ENCODE assay signal across 9 cellular contexts in genomic region chr16:88773812-88774291, GRCh38. TPM values are rescaled to one million over a fixed set of nuclear protein-coding genes. Genes with fewer than 3 reads are reported as not detected.
DNase-seq lines count a peak whose midpoint lies in the region; ATAC-seq and TF ChIP-seq lines count a peak whose summit lies in the region.
"Had no signal": no experiment of that assay in that cellular context is flagged by ENCODE, and none has a peak within 500 bp of the region (broad histone marks: within the 10 kb centered on the region; RNA-seq: fewer than 3 reads in every experiment).

No MANE protein-coding gene starts in this region.

- no peaks in the 10 kb centered on the region for H3K9me3 ChIP-seq in hepatocyte (ENCODE audit: low read depth)
- no peaks in the 10 kb centered on the region for H3K9me3 ChIP-seq in upper lobe of left lung

- H3K27me3 ChIP-seq in hepatocyte: no peaks in the 10 kb centered on the region
- H3K27me3 ChIP-seq in upper lobe of left lung: no peaks in the 10 kb centered on the region

- no peak overlapping the region for H3K4me3 Mint-ChIP-seq in activated CD4-positive, alpha-beta memory T cell treated with anti-CD3 and anti-CD28 coated beads for 36 hours

- ATAC-seq in upper lobe of left lung (ENCODE audit: low FRiP score in 2 of 2): peak; percentile 15 to 59
- ATAC-seq in HG03280 (IDR thresholded peaks at IDR 0.05; ENCODE audit: unreplicated experiment): no peak
- no peak for ATAC-seq in GM21576 (IDR thresholded peaks at IDR 0.05; ENCODE audit: unreplicated experiment)

- no peak overlapping the region for H3K27ac Mint-ChIP-seq in activated CD4-positive, alpha-beta memory T cell treated with anti-CD3 and anti-CD28 coated beads for 36 hours

- H3K4me2 ChIP-seq in hepatocyte: peak overlapping the region; percentile 65

- H3K9me3 Mint-ChIP-seq in activated CD4-positive, alpha-beta memory T cell treated with anti-CD3 and anti-CD28 coated beads for 36 hours: no peaks in the 10 kb centered on the region

- WGBS in hepatocyte (ENCODE audit: low lambda C conversion rate, missing lambda C conversion rate): 56% methylated on average over 12 of the region's 12 CpGs
- 38 to 50% methylated on average over 5 to 12 of the region's 12 CpGs for WGBS in upper lobe of left lung, 2 donors

- no peak overlapping the region for H2AFZ ChIP-seq in hepatocyte

- H4K20me1 ChIP-seq in hepatocyte (ENCODE audit: insufficient read depth, poor library complexity, severe bottlenecking): no peaks in the 10 kb centered on the region

- H3K4me1 ChIP-seq in hepatocyte (ENCODE audit: insufficient read depth) (peaks cover 51% of the 10 kb centered on the region), upper lobe of left lung (peaks cover 62 to 89% (median 74%) of the 10 kb centered on the region in 4 donors)

- H3K36me3 ChIP-seq in hepatocyte (replicated peaks; ENCODE audit: insufficient read depth, low read depth) (no peaks in the 10 kb centered on the region), upper lobe of left lung (peaks cover 0 to 3% (median 0%) of the 10 kb centered on the region in 4 donors)

- intact Hi-C loops in activated CD4-positive, alpha-beta memory T cell treated with anti-CD3 and anti-CD28 coated beads for 36 hours (cut with micrococcal nuclease): no loop called here

- peaks cover 38% of the 10 kb centered on the region for H3K4me1 Mint-ChIP-seq in activated CD4-positive, alpha-beta memory T cell treated with anti-CD3 and anti-CD28 coated beads for 36 hours (ENCODE audit: low read depth)

- POLR2A ChIA-PET in activated CD4-positive, alpha-beta memory T cell treated with anti-CD3 and anti-CD28 coated beads for 36 hours (lab: Charles Lee): interaction anchor here (1.4 kb wide), 1 partner anchor 10 kb away, joined by 3 read pairs; no protein-coding TSS in a partner anchor

- H3K9me2 ChIP-seq in hepatocyte (replicated peaks; ENCODE audit: insufficient read depth): no peaks in the 10 kb centered on the region

- H3K36me3 Mint-ChIP-seq in activated CD4-positive, alpha-beta memory T cell treated with anti-CD3 and anti-CD28 coated beads for 36 hours: no peaks in the 10 kb centered on the region

- H3K4me3 ChIP-seq in hepatocyte (no peak overlapping the region), upper lobe of left lung (peak overlapping the region in 1 of 4 donors; percentile 20)

- H3K27ac ChIP-seq in hepatocyte (peak overlapping the region; percentile 87), upper lobe of left lung (peak overlapping the region; percentile 67 to 79 (median 72))
- H3K27ac ChIP-seq: 22Rv1 had no signal

- no peaks in the 10 kb centered on the region for H3K27me3 Mint-ChIP-seq in activated CD4-positive, alpha-beta memory T cell treated with anti-CD3 and anti-CD28 coated beads for 36 hours

- CTCF ChIA-PET in activated CD4-positive, alpha-beta memory T cell treated with anti-CD3 and anti-CD28 coated beads for 36 hours (lab: Charles Lee): interaction anchor here (1.0 to 1.7 kb wide), 3 partner anchors 28 to 36 kb away, joined by 3 to 6 read pairs (median 4); no protein-coding TSS in a partner anchor

- peaks cover 54% of the 10 kb centered on the region for H3K79me2 ChIP-seq in hepatocyte

- peak in 1 of 4 donors; percentile 12 for TF ChIP-seq EP300 in upper lobe of left lung (IDR thresholded peaks at IDR 0.05)

- TF ChIP-seq POLR2A in upper lobe of left lung (IDR thresholded peaks at IDR 0.05): no peak

- peak; percentile 50 for DNase-seq in DMS 273 (lab: John Stamatoyannopoulos, UW; ENCODE audit: unreplicated experiment)
- DNase-seq in DMS 273 treated with DMSO at 0.1 percent for 48 hours (lab: John Stamatoyannopoulos, UW): no peak
- peak; percentile 27 for DNase-seq in activated CD4-positive, alpha-beta memory T cell treated with anti-CD3 and anti-CD28 coated beads for 36 hours
- peak; percentile 89 for DNase-seq in hepatocyte (ENCODE audit: low spot score)
- DNase-seq in upper lobe of left lung: peak; percentile 81 to 89
- no peak for DNase-seq in stimulated activated CD4-positive, alpha-beta T cell treated with anti-CD3 and anti-CD28 coated beads, Interleukin-1b, Interleukin-23, amount 100 ng/mL, for 48 hours

- no peak for TF ChIP-seq CTCF in hepatocyte (IDR thresholded peaks at IDR 0.05; ENCODE audit: poor library complexity)
- no peak for TF ChIP-seq CTCF in upper lobe of left lung (IDR thresholded peaks at IDR 0.05)

RNA-seq across cellular contexts. Expression of gene PIEZO1, which starts 11.2 kb away (rescaled TPM):
- 100 to 1,000 TPM; 221 to 234 TPM for total RNA-seq in activated CD4-positive, alpha-beta memory T cell treated with anti-CD3 and anti-CD28 coated beads for 36 hours
- total RNA-seq in hepatocyte (47.0 and 77.0 TPM in 2 replicates), upper lobe of left lung (100 to 1,000 TPM; 107 to 535 (median 239) TPM)
- 70.6 and 87.9 TPM in 2 replicates for polyA plus RNA-seq in hepatocyte

RNA-seq across cellular contexts. Expression of gene CDT1, which starts 29.7 kb away (rescaled TPM):
- 100 to 1,000 TPM; 169 to 183 TPM for total RNA-seq in activated CD4-positive, alpha-beta memory T cell treated with anti-CD3 and anti-CD28 coated beads for 36 hours
- total RNA-seq in hepatocyte (5.2 and 6.9 TPM in 2 replicates), upper lobe of left lung (1 to 10 TPM in 5 of 6 donors, not detected in 1; 2.3 to 4.7 (median 3.5) TPM)
- polyA plus RNA-seq in hepatocyte: 5.1 and 6.8 TPM in 2 replicates

RNA-seq across cellular contexts. Expression of gene APRT, which starts 37.9 kb away (rescaled TPM):
- total RNA-seq in activated CD4-positive, alpha-beta memory T cell treated with anti-CD3 and anti-CD28 coated beads for 36 hours: 100 to 1,000 TPM; 270 to 272 TPM
- total RNA-seq in hepatocyte: 101 and 119 TPM in 2 replicates
- polyA plus RNA-seq in hepatocyte: 237 and 273 TPM in 2 replicates
- total RNA-seq in upper lobe of left lung: 100 to 1,000 TPM in 4 of 6 donors, 10 to 100 TPM in 2; 76.5 to 147 (median 124) TPM

Comparison
In these comparisons a context has a peak if more than half of its experiments do, and no peak if none do; other contexts are left out.
1. DNase-seq: peak in DMS 273 (single experiment), activated CD4-positive, alpha-beta memory T cell treated with anti-CD3 and anti-CD28 coated beads for 36 hours (single experiment), hepatocyte (single experiment) and upper lobe of left lung (2 of 2); none in DMS 273 treated with DMSO at 0.1 percent for 48 hours (single experiment) and stimulated activated CD4-positive, alpha-beta T cell treated with anti-CD3 and anti-CD28 coated beads, Interleukin-1b, Interleukin-23, amount 100 ng/mL, for 48 hours (single experiment).
2. ATAC-seq: peak in upper lobe of left lung (2 of 2); none in HG03280 (single experiment) and GM21576 (single experiment).
3. RNA of gene CDT1, which starts 29.7 kb away (total RNA-seq): 169 to 183 TPM in activated CD4-positive, alpha-beta memory T cell treated with anti-CD3 and anti-CD28 coated beads for 36 hours; 5.2 to 6.9 TPM in hepatocyte and 2.3 to 4.7 TPM in upper lobe of left lung; every median in the first group is over 10 times any median in the second.